8 cellular contexts compared by ENCODE assay signal in genomic region chr7:17940302-17941170, GRCh38. TPM values are rescaled to one million over a fixed set of nuclear protein-coding genes. Genes with fewer than 3 reads are reported as not detected.
A peak's percentile ranks its signal among the peaks of the same experiment; 100 is the strongest.
DNase-seq lines count a peak whose midpoint lies in the region; ATAC-seq and TF ChIP-seq lines count a peak whose summit lies in the region.

SNX13 (minus strand) TSS chr7:17940494; CDS start chr7:17940295, 199 bp downstream.

- H3K4me3 ChIP-seq in osteoblast (ENCODE audit: insufficient read depth, low read length) (peak within 1 kb of the TSS; percentile 97), thoracic aorta (peak within 1 kb of the TSS; percentile 84)

- peaks cover 18% of the 10 kb centered on the region for H4K20me1 ChIP-seq in osteoblast (ENCODE audit: insufficient read depth, low read length)

- peak; percentile 79 for TF ChIP-seq POLR2A in GM10847 (IDR thresholded peaks at IDR 0.05; ENCODE audit: extremely low read depth, insufficient read length)

- H3K4me2 ChIP-seq in osteoblast (ENCODE audit: insufficient read depth, low read length), result peak within 1 kb of the TSS; percentile 99

- H2AFZ ChIP-seq in osteoblast (ENCODE audit: low read length), result peak within 1 kb of the TSS; percentile 99

- H3K4me1 ChIP-seq in osteoblast (ENCODE audit: insufficient read depth, low read length), result peaks cover 24% of the 10 kb centered on the region
- H3K4me1 ChIP-seq in thoracic aorta (ENCODE audit: control insufficient read depth in 1 of 2, low read depth in 2 of 2), result peaks cover 19 to 36% of the 10 kb centered on the region in 2 donors

- H3K27me3 ChIP-seq in osteoblast (ENCODE audit: insufficient read depth, low read length) (no peaks in the 10 kb centered on the region), thoracic aorta (replicated peaks; ENCODE audit: insufficient read depth) (no peaks in the 10 kb centered on the region)

- no peaks in the 10 kb centered on the region for H3K9me3 Mint-ChIP-seq in activated naive CD4-positive, alpha-beta T cell treated with anti-CD3 and anti-CD28 coated beads, Interleukin-2, amount 50 U/mL, for 72 hours

- H3K36me3 Mint-ChIP-seq in activated naive CD4-positive, alpha-beta T cell treated with anti-CD3 and anti-CD28 coated beads, Interleukin-2, amount 50 U/mL, for 72 hours, result peaks cover 0 to 13% of the 10 kb centered on the region in 2 donors

- peak; percentile 96 for DNase-seq in NCI-H1092 (lab: John Stamatoyannopoulos, UW)
- peak; percentile 87 to 89 for DNase-seq in activated naive CD4-positive, alpha-beta T cell treated with anti-CD3 and anti-CD28 coated beads, Interleukin-2, amount 50 U/mL, for 72 hours (ENCODE audit: low spot score in 2 of 2)
- DNase-seq in glomerular visceral epithelial cell (ENCODE audit: extremely low spot score), result peak; percentile 92
- peak; percentile 96 for DNase-seq in osteoblast (ENCODE audit: insufficient read length, low spot score, missing footprints)
- peak; percentile 72 for DNase-seq in thoracic aorta (ENCODE audit: low spot score)

- ATAC-seq in HG02610 (IDR thresholded peaks at IDR 0.05; ENCODE audit: unreplicated experiment) (peak; percentile 91), SK-N-SH treated with all-trans-retinoic acid at 6 μM for 48 hours (peak; percentile 97), thoracic aorta (ENCODE audit: insufficient number of reproducible peaks, low FRiP score, low read depth) (peak; percentile 96)
- peak; percentile 91 to 92 for ATAC-seq in activated naive CD4-positive, alpha-beta T cell treated with anti-CD3 and anti-CD28 coated beads, Interleukin-2, amount 50 U/mL, for 72 hours

- peak; percentile 3 for TF ChIP-seq CTCF in osteoblast (IDR thresholded peaks at IDR 0.05; ENCODE audit: extremely low read depth, low read depth, low read length)
- peak; percentile 29 for TF ChIP-seq CTCF in thoracic aorta (IDR thresholded peaks at IDR 0.05)

- peak within 1 kb of the TSS; percentile 94 to 97 for H3K27ac Mint-ChIP-seq in activated naive CD4-positive, alpha-beta T cell treated with anti-CD3 and anti-CD28 coated beads, Interleukin-2, amount 50 U/mL, for 72 hours

- H3K79me2 ChIP-seq in osteoblast (ENCODE audit: insufficient read depth, low read length), result peaks cover 53% of the 10 kb centered on the region

- H3K27ac ChIP-seq in osteoblast (ENCODE audit: low read depth, low read length) (peak within 1 kb of the TSS; percentile 97), thoracic aorta (peak within 1 kb of the TSS; percentile 89 to 94)

- H3K9me3 ChIP-seq in osteoblast (ENCODE audit: low read depth, low read length) (no peaks in the 10 kb centered on the region), thoracic aorta (no peaks in the 10 kb centered on the region)

- H3K36me3 ChIP-seq in osteoblast (ENCODE audit: insufficient read depth, low read length) (no peaks in the 10 kb centered on the region), thoracic aorta (no peaks in the 10 kb centered on the region)

TF ChIP-seq in SK-N-SH treated with all-trans-retinoic acid at 6 μM for 48 hours, 23 proteins besides CTCF, POLR2A, EP300 and RAD21:
- TF ChIP-seq ZNF8 (CRISPR knock-in tag; IDR thresholded peaks at IDR 0.05) (0 out of 2 replicates have a peak, but pooled peaks have one; percentile 14), GLIS3 (CRISPR knock-in tag; IDR thresholded peaks at IDR 0.05) (no peak)

RNA-seq across cellular contexts. Expression of gene SNX13, which starts in this region (rescaled TPM):
- 10 to 100 TPM; 22.4 to 25.6 TPM for total RNA-seq in activated naive CD4-positive, alpha-beta T cell treated with anti-CD3 and anti-CD28 coated beads, Interleukin-2, amount 50 U/mL, for 72 hours
- total RNA-seq in osteoblast (59.7 and 61.3 TPM in 2 replicates), thoracic aorta (10 to 100 TPM; 54.2 to 73.2 TPM)

Comparison
In these comparisons a context has a peak if more than half of its experiments do, and no peak if none do; other contexts are left out.
1. Peak in every context shown above with its lines: DNase-seq, ATAC-seq, H3K4me3 ChIP-seq and H3K27ac ChIP-seq.